In the genomic region with DNA sequence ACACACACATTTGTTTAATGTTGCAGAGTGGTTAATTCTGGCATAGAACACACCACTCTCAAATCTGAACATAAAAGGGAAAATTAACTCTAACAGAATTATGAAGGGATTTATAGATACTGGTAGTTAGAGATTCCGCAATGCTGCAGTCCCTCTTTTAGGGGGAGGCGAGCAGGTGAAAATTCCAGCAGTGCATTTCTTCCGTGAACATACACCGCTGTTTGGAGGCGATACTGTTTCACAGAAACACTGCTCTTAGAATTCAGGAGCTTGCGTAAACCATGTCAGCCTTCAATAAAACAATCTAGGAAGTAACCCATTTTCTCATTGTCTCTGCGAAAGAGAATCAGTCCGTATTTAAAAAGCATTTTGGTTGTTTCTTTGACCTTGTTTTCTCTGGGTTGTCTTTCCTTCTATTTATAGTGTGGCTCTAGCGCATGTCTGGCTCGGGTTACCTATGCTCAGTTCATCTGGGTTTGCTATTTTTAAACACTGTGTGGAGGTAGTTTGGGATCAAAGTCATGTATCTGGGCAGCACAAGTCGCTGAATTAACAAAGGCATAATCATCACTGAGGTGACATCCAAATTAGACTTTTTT, we compare ENCODE assay signal across 1 cellular context.
TF ChIP-seq lines count a peak whose summit lies in the region.

No MANE protein-coding gene starts in this region.

TF ChIP-seq in HCT116, 20 proteins besides CTCF, POLR2A, EP300 and RAD21 (continued from another document):
- TF ChIP-seq REST (IDR thresholded peaks at IDR 0.05; ENCODE audit: low read depth) (no peak), CEBPB (IDR thresholded peaks at IDR 0.05; ENCODE audit: low read depth) (no peak)
